In genomic region chr1:107666493-107666892, GRCh38 we compare ENCODE assay signal across 34 cellular contexts.
"Had no signal": no experiment of that assay in that cellular context is flagged by ENCODE, and none has a peak within 500 bp of the region (broad histone marks: within the 10 kb centered on the region; RNA-seq: fewer than 3 reads in every experiment).

No MANE protein-coding gene starts in this region.

- H3K36me3 Mint-ChIP-seq: activated CD8-positive, alpha-beta memory T cell treated with anti-CD3 and anti-CD28 coated beads, Interleukin-2, amount 10 ng/mL, durations not matched to agents 7 days and 5 days; activated naive CD4-positive, alpha-beta T cell treated with anti-CD3 and anti-CD28 coated beads, Interleukin-2, amount 10 ng/mL, durations not matched to agents 7 days and 5 days had no signal

- H3K27me3 Mint-ChIP-seq: activated CD8-positive, alpha-beta memory T cell treated with anti-CD3 and anti-CD28 coated beads, Interleukin-2, amount 10 ng/mL, durations not matched to agents 7 days and 5 days; activated naive CD4-positive, alpha-beta T cell treated with anti-CD3 and anti-CD28 coated beads, Interleukin-2, amount 10 ng/mL, durations not matched to agents 7 days and 5 days; activated naive CD8-positive, alpha-beta T cell; activated naive CD8-positive, alpha-beta T cell treated with anti-CD3 and anti-CD28 coated beads, Interleukin-2, amount 50 U/mL, for 24 hours had no signal

- DNase-seq: activated CD4-positive, alpha-beta memory T cell treated with anti-CD3 and anti-CD28 coated beads, Interleukin-2, amount 10 ng/mL, durations not matched to agents 7 days and 5 days; activated CD4-positive, alpha-beta T cell treated with anti-CD3 and anti-CD28 coated beads for 1 hour; activated CD4-positive, alpha-beta T cell treated with anti-CD3 and anti-CD28 coated beads for 48 hours; activated CD4-positive, CD25-positive, alpha-beta regulatory T cell; activated CD8-positive, alpha-beta memory T cell treated with anti-CD3 and anti-CD28 coated beads for 24 hours; activated CD8-positive, alpha-beta memory T cell treated with anti-CD3 and anti-CD28 coated beads, Interleukin-2, amount 10 ng/mL, durations not matched to agents 7 days and 5 days; activated CD8-positive, alpha-beta memory T cell treated with anti-CD3 and anti-CD28 coated beads, Interleukin-2, amount 50 U/mL, for 48 hours; activated effector memory CD4-positive, alpha-beta T cell treated with Interleukin-2 at 50 U/mL for 16 hours; activated naive CD4-positive, alpha-beta T cell treated with anti-CD3 and anti-CD28 coated beads, Interleukin-2, amount 10 ng/mL, durations not matched to agents 7 days and 5 days; activated naive CD8-positive, alpha-beta T cell treated with anti-CD3 and anti-CD28 coated beads, Interleukin-2, amount 50 U/mL, for 24 hours; activated T-cell treated with anti-CD3 and anti-CD28 coated beads, Interleukin-2, amount 50 U/mL, for 48 hours; amniotic stem cell; aorta; MM.1S; MV-4-11; NCI-H1092; NCI-H1436 treated with DMSO at 0.1 percent for 48 hours; NCI-H1694 treated with DMSO at 0.1 percent for 48 hours; NCI-H2029; NCI-H2107; NCI-H2171; NCI-H510A; NCI-H526; NCI-H748 treated with DMSO at 0.1 percent for 48 hours; NK-92 treated with Interleukin-12 subunit alpha and Interleukin-12 subunit beta, amount 100 ng/mL, for 24 hours; PC-9; Right ventricle myocardium superior; SW 1271; T-helper 1 cell; T-helper 2 cell; T-helper 9 cell; WERI-Rb-1 had no signal

- ATAC-seq: activated CD8-positive, alpha-beta memory T cell treated with anti-CD3 and anti-CD28 coated beads, Interleukin-2, amount 10 ng/mL, durations not matched to agents 7 days and 5 days; activated naive CD8-positive, alpha-beta T cell treated with anti-CD3 and anti-CD28 coated beads, Interleukin-2, amount 50 U/mL, for 24 hours had no signal

- H3K4me3 ChIP-seq: PC-9 had no signal

- H3K4me3 Mint-ChIP-seq: activated CD4-positive, alpha-beta memory T cell treated with anti-CD3 and anti-CD28 coated beads, Interleukin-2, amount 10 ng/mL, durations not matched to agents 7 days and 5 days; activated CD8-positive, alpha-beta memory T cell treated with anti-CD3 and anti-CD28 coated beads, Interleukin-2, amount 10 ng/mL, durations not matched to agents 7 days and 5 days; activated naive CD4-positive, alpha-beta T cell treated with anti-CD3 and anti-CD28 coated beads, Interleukin-2, amount 10 ng/mL, durations not matched to agents 7 days and 5 days; activated naive CD8-positive, alpha-beta T cell; activated naive CD8-positive, alpha-beta T cell treated with anti-CD3 and anti-CD28 coated beads, Interleukin-2, amount 50 U/mL, for 24 hours had no signal

- H2AFZ ChIP-seq: PC-9 had no signal

- H3K27ac ChIP-seq: KMS-11, PC-9, WERI-Rb-1 had no signal

- H3K4me2 ChIP-seq: KMS-11, PC-9 had no signal

- H3K4me1 Mint-ChIP-seq: activated CD4-positive, alpha-beta memory T cell treated with anti-CD3 and anti-CD28 coated beads, Interleukin-2, amount 10 ng/mL, durations not matched to agents 7 days and 5 days; activated CD8-positive, alpha-beta memory T cell treated with anti-CD3 and anti-CD28 coated beads, Interleukin-2, amount 10 ng/mL, durations not matched to agents 7 days and 5 days; activated naive CD4-positive, alpha-beta T cell treated with anti-CD3 and anti-CD28 coated beads, Interleukin-2, amount 10 ng/mL, durations not matched to agents 7 days and 5 days; activated naive CD8-positive, alpha-beta T cell treated with anti-CD3 and anti-CD28 coated beads, Interleukin-2, amount 50 U/mL, for 24 hours had no signal

- H3K9ac ChIP-seq: KMS-11 had no signal

- H3K36me3 ChIP-seq: WERI-Rb-1 had no signal

- H3K27ac Mint-ChIP-seq: activated CD4-positive, alpha-beta memory T cell treated with anti-CD3 and anti-CD28 coated beads, Interleukin-2, amount 10 ng/mL, durations not matched to agents 7 days and 5 days; activated CD8-positive, alpha-beta memory T cell treated with anti-CD3 and anti-CD28 coated beads, Interleukin-2, amount 10 ng/mL, durations not matched to agents 7 days and 5 days; activated naive CD4-positive, alpha-beta T cell treated with anti-CD3 and anti-CD28 coated beads, Interleukin-2, amount 10 ng/mL, durations not matched to agents 7 days and 5 days; activated naive CD8-positive, alpha-beta T cell; activated naive CD8-positive, alpha-beta T cell treated with anti-CD3 and anti-CD28 coated beads, Interleukin-2, amount 50 U/mL, for 24 hours had no signal

- H3K9me3 Mint-ChIP-seq: activated CD4-positive, alpha-beta memory T cell treated with anti-CD3 and anti-CD28 coated beads, Interleukin-2, amount 10 ng/mL, durations not matched to agents 7 days and 5 days; activated naive CD4-positive, alpha-beta T cell treated with anti-CD3 and anti-CD28 coated beads, Interleukin-2, amount 10 ng/mL, durations not matched to agents 7 days and 5 days; activated naive CD8-positive, alpha-beta T cell treated with anti-CD3 and anti-CD28 coated beads, Interleukin-2, amount 50 U/mL, for 24 hours had no signal
